In the genomic region with DNA sequence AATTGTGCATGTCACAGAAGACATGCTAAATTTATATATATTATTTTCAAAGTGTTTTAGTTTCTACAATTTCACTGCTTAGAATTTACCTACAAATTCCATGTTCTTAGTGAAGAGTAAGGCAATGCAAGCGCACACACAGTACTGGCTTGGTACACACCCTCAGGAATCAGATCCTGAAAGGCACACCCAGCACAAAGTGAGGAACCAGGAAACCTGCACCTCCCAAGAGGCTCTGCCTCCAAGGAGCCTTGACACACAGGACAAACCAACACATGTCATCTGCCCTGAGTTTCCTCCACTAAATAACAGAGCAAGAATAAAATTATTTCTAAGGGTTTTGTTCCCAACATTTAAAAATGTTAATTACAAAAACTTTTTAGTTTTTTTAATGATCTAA, we compare ENCODE assay signal across 23 cellular contexts.
"Had no signal": no experiment of that assay in that cellular context is flagged by ENCODE, and none has a peak within 500 bp of the region (broad histone marks: within the 10 kb centered on the region; RNA-seq: fewer than 3 reads in every experiment).

No MANE protein-coding gene starts in this region.

- H3K4me3 ChIP-seq: gastrocnemius medialis, heart right ventricle, lung, pancreas, prostate gland, right lobe of liver, spleen, testis, tibial nerve had no signal

- ATAC-seq: effector memory CD8-positive, alpha-beta T cell; gastrocnemius medialis; heart right ventricle; left ventricle myocardium superior; pancreas; right lobe of liver; stimulated activated naive B cell treated with anti-CD40 and anti-IgM and Interleukin-4, amounts not matched to agents 10 μg/mL and 1 μg/mL and 100 μg/mL, for 72 hours; stimulated activated naive CD8-positive, alpha-beta T cell treated with anti-CD3 and anti-CD28 coated beads, Interleukin-15, amount 100 ng/mL, for 72 hours had no signal

- DNase-seq: effector memory CD8-positive, alpha-beta T cell; erythroblast; gastrocnemius medialis; heart right ventricle; hypothalamus; left ventricle myocardium superior; mesenchymal stem cell; midbrain; naive B cell; occipital lobe; pancreas; retina; right lobe of liver; spleen; stimulated activated CD4-positive, alpha-beta T cell treated with anti-CD3 and anti-CD28 coated beads, Interleukin-15, amount 100 ng/mL, for 24 hours; stimulated activated CD4-positive, alpha-beta T cell treated with anti-CD3 and anti-CD28 coated beads, Interleukin-1b, Interleukin-23, amount 100 ng/mL, for 48 hours; stimulated activated CD4-positive, alpha-beta T cell treated with anti-CD3 and anti-CD28 coated beads, Interleukin-4, amount 100 ng/mL, for 4 hours; stimulated activated naive B cell treated with anti-CD40 and anti-IgM and Interleukin-4, amounts not matched to agents 10 μg/mL and 1 μg/mL and 100 μg/mL, for 72 hours; stimulated activated naive CD8-positive, alpha-beta T cell treated with anti-CD3 and anti-CD28 coated beads, Interleukin-15, amount 100 ng/mL, for 72 hours; testis had no signal

- H3K9me3 ChIP-seq: gastrocnemius medialis, heart right ventricle, pancreas, prostate gland, right lobe of liver, spleen, testis, tibial nerve had no signal

- H3K36me3 ChIP-seq: gastrocnemius medialis, heart right ventricle, pancreas, prostate gland, right lobe of liver, spleen, tibial nerve had no signal

- H3K4me1 ChIP-seq: prostate gland, testis had no signal

- H3K27me3 ChIP-seq: gastrocnemius medialis, heart right ventricle, pancreas, right lobe of liver, spleen, testis, tibial nerve had no signal

- H3K27ac ChIP-seq: gastrocnemius medialis, heart right ventricle, pancreas, prostate gland, right lobe of liver, spleen, testis, tibial nerve had no signal
